Comparison of ENCODE assay signal across 8 cellular contexts in genomic region chr10:103765981-103766380, GRCh38.
DNase-seq lines count a peak whose midpoint lies in the region.

No MANE protein-coding gene starts in this region.

- H3K27ac Mint-ChIP-seq in activated naive CD8-positive, alpha-beta T cell, result peak overlapping the region; percentile 50

- peak overlapping the region; percentile 43 for H3K4me3 Mint-ChIP-seq in activated naive CD8-positive, alpha-beta T cell

- DNase-seq in COLO668 (lab: John Stamatoyannopoulos, UW; ENCODE audit: unreplicated experiment) (peak; percentile 57), T-helper 9 cell (peak; percentile 77), NCI-H1105 (lab: John Stamatoyannopoulos, UW) (no peak), NCI-H2196 (lab: John Stamatoyannopoulos, UW; ENCODE audit: unreplicated experiment) (no peak), NCI-H187 treated with DMSO at 0.1 percent for 48 hours (lab: John Stamatoyannopoulos, UW) (no peak), HCEC 1CT (no peak)
- DNase-seq in stimulated activated CD4-positive, alpha-beta T cell treated with anti-CD3 and anti-CD28 coated beads, Interleukin-15, amount 100 ng/mL, for 24 hours, result peak; percentile 79

- H3K9me3 Mint-ChIP-seq in activated naive CD8-positive, alpha-beta T cell (ENCODE audit: low read depth), result no peaks in the 10 kb centered on the region

- H3K4me1 Mint-ChIP-seq in activated naive CD8-positive, alpha-beta T cell (ENCODE audit: low read depth), result peaks cover 55% of the 10 kb centered on the region

- H3K27me3 Mint-ChIP-seq in activated naive CD8-positive, alpha-beta T cell, result no peaks in the 10 kb centered on the region

- H3K36me3 Mint-ChIP-seq in activated naive CD8-positive, alpha-beta T cell, result no peaks in the 10 kb centered on the region

Comparison
In these comparisons a context has a peak if more than half of its experiments do, and no peak if none do; other contexts are left out.
1. DNase-seq: peak in COLO668 (single experiment), T-helper 9 cell (single experiment) and stimulated activated CD4-positive, alpha-beta T cell treated with anti-CD3 and anti-CD28 coated beads, Interleukin-15, amount 100 ng/mL, for 24 hours (single experiment); none in NCI-H1105 (single experiment), NCI-H2196 (single experiment), NCI-H187 treated with DMSO at 0.1 percent for 48 hours (single experiment) and HCEC 1CT (single experiment).